Comparison of ENCODE assay signal across 24 cellular contexts in genomic region chr13:112984501-112984900, GRCh38. TPM values are rescaled to one million over a fixed set of nuclear protein-coding genes. Genes with fewer than 3 reads are reported as not detected.
A peak's percentile ranks its signal among the peaks of the same experiment; 100 is the strongest.
DNase-seq lines count a peak whose midpoint lies in the region; ATAC-seq, FAIRE-seq and TF ChIP-seq lines count a peak whose summit lies in the region.
"Had no signal": no experiment of that assay in that cellular context is flagged by ENCODE, and none has a peak within 500 bp of the region (broad histone marks: within the 10 kb centered on the region; RNA-seq: fewer than 3 reads in every experiment).

No MANE protein-coding gene starts in this region.

- no peak for FAIRE-seq in bronchial epithelial cell (lab: Jason Lieb, UNC)
- FAIRE-seq: GM12892 had no signal

- WGBS in upper lobe of left lung, 2 donors = 66 to 84% methylated on average over 9 to 11 of the region's 11 CpGs

- ATAC-seq in mucosa of descending colon = peak; percentile 37
- ATAC-seq in upper lobe of left lung (ENCODE audit: low FRiP score in 2 of 2) = no peak
- ATAC-seq in HG03025 (IDR thresholded peaks at IDR 0.05; ENCODE audit: low FRiP score, unreplicated experiment) = no peak
- no peak for ATAC-seq in HG03196 (IDR thresholded peaks at IDR 0.05; ENCODE audit: unreplicated experiment)
- ATAC-seq: PC-3 had no signal

- H3K27me3 ChIP-seq in breast epithelium (no peaks in the 10 kb centered on the region), bronchial epithelial cell (ENCODE audit: control insufficient read depth, insufficient read depth, low read length) (peaks cover 10% of the 10 kb centered on the region), upper lobe of left lung (no peaks in the 10 kb centered on the region)

- peak overlapping the region in 2 of 3 donors; percentile 31 to 57 for H3K4me3 ChIP-seq in breast epithelium
- H3K4me3 ChIP-seq in bronchial epithelial cell (ENCODE audit: low read depth, low read length) = peak overlapping the region; percentile 46
- H3K4me3 ChIP-seq in mucosa of descending colon = no peak overlapping the region
- no peak overlapping the region for H3K4me3 ChIP-seq in upper lobe of left lung
- H3K4me3 ChIP-seq: sigmoid colon had no signal

- no peak for TF ChIP-seq EP300 in upper lobe of left lung (IDR thresholded peaks at IDR 0.05)

- DNase-seq in breast epithelium (ENCODE audit: low spot score in 2 of 2) (no peak), MCF 10A (ENCODE audit: unreplicated experiment) (no peak), bronchial epithelial cell (ENCODE audit: low read depth) (peak; percentile 5), mucosa of descending colon (no peak), upper lobe of left lung (no peak), head of caudate nucleus (no peak)
- DNase-seq: ACHN; activated CD4-positive, alpha-beta T cell treated with anti-CD3 and anti-CD28 coated beads, Interleukin-2, amount 50 U/mL, for 48 hours; cortex of kidney; foreskin melanocyte; HCEC 1CT; NCI-H1436; NCI-H2171 treated with DMSO at 0.1 percent for 48 hours; NCI-H748 treated with DMSO at 0.1 percent for 48 hours; occipital lobe; PC-3; sigmoid colon; stimulated activated naive CD4-positive, alpha-beta T cell; T-helper 1 cell had no signal

- POLR2A ChIA-PET in MCF 10A (lab: Yijun Ruan, JAX) = no interaction called here

- TF ChIP-seq POLR2A in breast epithelium (IDR thresholded peaks at IDR 0.05) = no peak
- TF ChIP-seq POLR2A in upper lobe of left lung (IDR thresholded peaks at IDR 0.05) = no peak

- BruUV-seq in MCF 10A (replicated peaks; lab: Mats Ljungman, UMichigan) = no TSS peak

- peak overlapping the region in 1 of 2 donors; percentile 38 for H3K27ac ChIP-seq in breast epithelium
- peak overlapping the region in 3 of 4 donors; percentile 31 to 53 (median 49) for H3K27ac ChIP-seq in upper lobe of left lung
- H3K27ac ChIP-seq: C4-2B, sigmoid colon had no signal

- no peak for TF ChIP-seq CTCF in breast epithelium (IDR thresholded peaks at IDR 0.05)
- TF ChIP-seq CTCF in MCF 10A (IDR thresholded peaks at IDR 0.05; ENCODE audit: unreplicated experiment) = no peak
- TF ChIP-seq CTCF in bronchial epithelial cell (IDR thresholded peaks at IDR 0.05; ENCODE audit: insufficient read depth, low read length, severe bottlenecking) = no peak
- no peak for TF ChIP-seq CTCF in mucosa of descending colon (IDR thresholded peaks at IDR 0.05)
- TF ChIP-seq CTCF in upper lobe of left lung (IDR thresholded peaks at IDR 0.05) = no peak

- H3K36me3 ChIP-seq in breast epithelium = no peaks in the 10 kb centered on the region
- no peaks in the 10 kb centered on the region for H3K36me3 ChIP-seq in bronchial epithelial cell (ENCODE audit: control insufficient read depth, insufficient read depth, low read length)
- H3K36me3 ChIP-seq in mucosa of descending colon (ENCODE audit: low read depth) = no peaks in the 10 kb centered on the region
- peaks cover 0 to 9% (median 0%) of the 10 kb centered on the region in 4 donors for H3K36me3 ChIP-seq in upper lobe of left lung
- H3K36me3 ChIP-seq: sigmoid colon had no signal

- no peaks in the 10 kb centered on the region for H3K27me3 Mint-ChIP-seq in MCF 10A (ENCODE audit: insufficient read depth, unreplicated experiment)
- H3K27me3 Mint-ChIP-seq: activated naive CD4-positive, alpha-beta T cell treated with anti-CD3 and anti-CD28 coated beads, Interleukin-2, amount 50 U/mL, for 24 hours had no signal

- CTCF ChIA-PET in MCF 10A (lab: Yijun Ruan, JAX) = interaction anchor here (0.6 to 0.9 kb wide), 4 partner anchors 31 to 305 kb away, joined by 3 to 4 read pairs (median 3); no protein-coding TSS in a partner anchor

- H3K27ac Mint-ChIP-seq in MCF 10A (ENCODE audit: low read depth, unreplicated experiment) = no peak overlapping the region
- H3K27ac Mint-ChIP-seq: activated naive CD4-positive, alpha-beta T cell treated with anti-CD3 and anti-CD28 coated beads, Interleukin-2, amount 50 U/mL, for 24 hours had no signal

- no peaks in the 10 kb centered on the region for H3K9me3 Mint-ChIP-seq in MCF 10A (ENCODE audit: unreplicated experiment)
- H3K9me3 Mint-ChIP-seq: activated naive CD4-positive, alpha-beta T cell treated with anti-CD3 and anti-CD28 coated beads, Interleukin-2, amount 50 U/mL, for 24 hours had no signal

- H3K9me3 ChIP-seq in breast epithelium = no peaks in the 10 kb centered on the region
- no peaks in the 10 kb centered on the region for H3K9me3 ChIP-seq in mucosa of descending colon
- H3K9me3 ChIP-seq in upper lobe of left lung = no peaks in the 10 kb centered on the region
- H3K9me3 ChIP-seq: sigmoid colon had no signal

- no peak overlapping the region for H3K4me3 Mint-ChIP-seq in MCF 10A (ENCODE audit: unreplicated experiment)
- H3K4me3 Mint-ChIP-seq: activated naive CD4-positive, alpha-beta T cell treated with anti-CD3 and anti-CD28 coated beads, Interleukin-2, amount 50 U/mL, for 24 hours had no signal

- H3K4me1 Mint-ChIP-seq in MCF 10A (ENCODE audit: insufficient read depth, unreplicated experiment) = no peaks in the 10 kb centered on the region

- no peaks in the 10 kb centered on the region for H3K4me1 ChIP-seq in breast epithelium
- H3K4me1 ChIP-seq in mucosa of descending colon (ENCODE audit: low read depth) = peaks cover 12% of the 10 kb centered on the region
- H3K4me1 ChIP-seq in upper lobe of left lung = peaks cover 2 to 11% (median 7%) of the 10 kb centered on the region in 4 donors
- H3K4me1 ChIP-seq: sigmoid colon had no signal

- intact Hi-C loops in breast epithelium (cut with DNase I; ENCODE audit: low total_unique reads) = no loop called here
- intact Hi-C loops in MCF 10A (cut with micrococcal nuclease) = no loop called here
- intact Hi-C loops in mucosa of descending colon (cut with DNase I, micrococcal nuclease) = no loop called here
- intact Hi-C loops in head of caudate nucleus (cut with DNase I) = no loop called here

- no peaks in the 10 kb centered on the region for H3K36me3 Mint-ChIP-seq in MCF 10A (ENCODE audit: insufficient read depth, unreplicated experiment)
- H3K36me3 Mint-ChIP-seq: activated naive CD4-positive, alpha-beta T cell treated with anti-CD3 and anti-CD28 coated beads, Interleukin-2, amount 50 U/mL, for 24 hours had no signal

RNA-seq across cellular contexts. Expression of gene MCF2L, which starts 15.5 kb away (rescaled TPM):
- total RNA-seq in breast epithelium (10 to 100 TPM; 33.4 to 77.3 (median 38.6) TPM), MCF 10A (2022) (not detected in 2 replicates), bronchial epithelial cell (under 0.01 TPM in 2 replicates), mucosa of descending colon (100 to 1,000 TPM in 1 of 3 donors, 10 to 100 TPM in 2; 53.9 to 109 (median 95.4) TPM), upper lobe of left lung (10 to 100 TPM; 14.3 to 99.5 (median 53.1) TPM)

Comparison
In these comparisons a context has a peak if more than half of its experiments do, and no peak if none do; other contexts are left out.
1. RNA of gene MCF2L, which starts 15.5 kb away (total RNA-seq): 53.9 to 109 TPM in mucosa of descending colon, 14.3 to 99.5 TPM in upper lobe of left lung and 33.4 to 77.3 TPM in breast epithelium; not detected in MCF 10A and under 0.01 TPM in bronchial epithelial cell; every median in the first group is over 10 times any median in the second.
2. H3K4me3 ChIP-seq: peak in breast epithelium (2 of 3) and bronchial epithelial cell (single experiment); none in mucosa of descending colon (single experiment) and upper lobe of left lung (0 of 4).